Comparison of ENCODE assay signal across 29 cellular contexts in genomic region chr6:168447741-168448140, GRCh38. TPM values are rescaled to one million over a fixed set of nuclear protein-coding genes. Genes with fewer than 3 reads are reported as not detected.
"Had no signal": no experiment of that assay in that cellular context is flagged by ENCODE, and none has a peak within 500 bp of the region (broad histone marks: within the 10 kb centered on the region; RNA-seq: fewer than 3 reads in every experiment).

No MANE protein-coding gene starts in this region.

- H3K27ac Mint-ChIP-seq: immature natural killer cell; mesothelial cell of epicardium; naive thymus-derived CD4-positive, alpha-beta T cell; nephron; neural progenitor cell; stimulated activated naive CD8-positive, alpha-beta T cell treated with anti-CD3 and anti-CD28 coated beads, Interleukin-15, amount 100 ng/mL, for 72 hours had no signal

- H3K36me3 Mint-ChIP-seq: mesothelial cell of epicardium; naive thymus-derived CD4-positive, alpha-beta T cell had no signal

- H3K4me3 ChIP-seq: dorsolateral prefrontal cortex, lower lobe of right lung, mucosa of descending colon, neural progenitor cell, prostate gland, right atrium auricular region, smooth muscle cell, suprapubic skin, thyroid gland, vagina had no signal

- H3K9me3 ChIP-seq: lower lobe of right lung, mucosa of descending colon, prostate gland, right atrium auricular region, suprapubic skin, thyroid gland, vagina had no signal

- H3K27me3 ChIP-seq: right atrium auricular region, thyroid gland, vagina had no signal

- H3K36me3 ChIP-seq: lower lobe of right lung, neural progenitor cell, prostate gland, right atrium auricular region, suprapubic skin, thyroid gland, vagina had no signal

- H3K4me1 ChIP-seq: lower lobe of right lung, prostate gland had no signal

- H3K4me1 Mint-ChIP-seq: immature natural killer cell had no signal

- ATAC-seq: left colon; left ventricle myocardium superior; lower lobe of right lung; mucosa of descending colon; naive thymus-derived CD4-positive, alpha-beta T cell; sciatic nerve; stimulated activated naive CD8-positive, alpha-beta T cell treated with anti-CD3 and anti-CD28 coated beads, Interleukin-15, amount 100 ng/mL, for 72 hours had no signal

- H3K9me3 Mint-ChIP-seq: mesothelial cell of epicardium; nephron; neural progenitor cell; stimulated activated naive CD8-positive, alpha-beta T cell treated with anti-CD3 and anti-CD28 coated beads, Interleukin-15, amount 100 ng/mL, for 72 hours had no signal

- H3K4me3 Mint-ChIP-seq: immature natural killer cell; mesothelial cell of epicardium; naive thymus-derived CD4-positive, alpha-beta T cell; nephron; neural progenitor cell; stimulated activated naive CD8-positive, alpha-beta T cell treated with anti-CD3 and anti-CD28 coated beads, Interleukin-15, amount 100 ng/mL, for 72 hours had no signal

- H3K27ac ChIP-seq: dorsolateral prefrontal cortex, lower lobe of right lung, neural progenitor cell, prostate gland, right atrium auricular region, suprapubic skin, vagina had no signal

- DNase-seq: dorsolateral prefrontal cortex; effector CD4-positive, alpha-beta T cell; hypothalamus; immature natural killer cell; islet precursor cell; kidney glomerular epithelial cell; left colon; left ventricle myocardium superior; lower lobe of right lung; mucosa of descending colon; naive thymus-derived CD4-positive, alpha-beta T cell; stimulated activated CD4-positive, alpha-beta T cell treated with anti-CD3 and anti-CD28 coated beads, Interleukin-12 subunit alpha, Interleukin-12 subunit beta, amount 100 ng/mL, for 4 hours; stimulated activated CD4-positive, alpha-beta T cell treated with anti-CD3 and anti-CD28 coated beads, Interleukin-1b, Interleukin-23, amount 100 ng/mL, for 48 hours; stimulated activated CD4-positive, alpha-beta T cell treated with anti-CD3 and anti-CD28 coated beads, Interleukin-4, amount 100 ng/mL, for 1 hour; stimulated activated CD8-positive, alpha-beta memory T cell treated with anti-CD3 and anti-CD28 coated beads, Interleukin-4, amount 100 ng/mL, for 48 hours; stimulated activated naive CD4-positive, alpha-beta T cell; stimulated activated naive CD8-positive, alpha-beta T cell treated with anti-CD3 and anti-CD28 coated beads, Interleukin-15, amount 100 ng/mL, for 72 hours; thyroid gland; trophoblast cell had no signal

RNA-seq across cellular contexts. Expression of gene SMOC2, which starts 6.8 kb away (rescaled TPM):
- total RNA-seq: fibroblast of villous mesenchyme; naive thymus-derived CD4-positive, alpha-beta T cell had no signal
